Comparison of ENCODE assay signal across 1 cellular context in the genomic region with DNA sequence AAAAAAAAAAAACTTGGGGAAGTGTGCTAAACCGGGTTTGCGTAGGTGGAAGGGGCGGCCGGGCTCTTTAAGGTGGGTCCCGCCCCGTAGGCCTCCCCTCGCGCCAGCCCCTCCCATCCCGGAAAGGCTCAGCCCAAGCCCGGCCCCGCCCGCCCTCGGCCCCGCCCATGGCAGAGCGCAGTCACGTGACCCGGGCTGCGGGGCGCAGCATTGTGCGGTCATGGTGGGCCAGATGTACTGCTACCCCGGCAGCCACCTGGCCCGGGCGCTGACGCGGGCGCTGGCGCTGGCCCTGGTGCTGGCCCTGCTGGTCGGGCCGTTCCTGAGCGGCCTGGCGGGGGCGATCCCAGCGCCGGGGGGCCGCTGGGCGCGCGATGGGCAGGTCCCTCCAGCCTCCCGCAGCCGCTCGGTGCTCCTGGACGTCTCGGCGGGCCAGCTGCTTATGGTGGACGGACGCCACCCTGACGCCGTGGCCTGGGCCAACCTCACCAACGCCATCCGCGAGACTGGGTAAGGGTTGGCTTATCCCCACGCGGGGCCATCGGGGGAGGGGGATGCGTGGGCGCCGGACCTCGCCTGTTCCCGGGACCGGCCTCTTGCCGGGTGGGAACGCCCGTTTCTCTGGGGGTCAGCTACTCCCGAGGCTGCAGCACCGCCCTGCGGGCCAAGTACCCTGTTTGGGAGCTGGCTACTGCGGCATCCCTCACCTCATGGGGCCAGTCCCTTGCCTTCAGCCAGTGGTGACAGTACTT.
TF ChIP-seq lines count a peak whose summit lies in the region.

A gene with protein sequence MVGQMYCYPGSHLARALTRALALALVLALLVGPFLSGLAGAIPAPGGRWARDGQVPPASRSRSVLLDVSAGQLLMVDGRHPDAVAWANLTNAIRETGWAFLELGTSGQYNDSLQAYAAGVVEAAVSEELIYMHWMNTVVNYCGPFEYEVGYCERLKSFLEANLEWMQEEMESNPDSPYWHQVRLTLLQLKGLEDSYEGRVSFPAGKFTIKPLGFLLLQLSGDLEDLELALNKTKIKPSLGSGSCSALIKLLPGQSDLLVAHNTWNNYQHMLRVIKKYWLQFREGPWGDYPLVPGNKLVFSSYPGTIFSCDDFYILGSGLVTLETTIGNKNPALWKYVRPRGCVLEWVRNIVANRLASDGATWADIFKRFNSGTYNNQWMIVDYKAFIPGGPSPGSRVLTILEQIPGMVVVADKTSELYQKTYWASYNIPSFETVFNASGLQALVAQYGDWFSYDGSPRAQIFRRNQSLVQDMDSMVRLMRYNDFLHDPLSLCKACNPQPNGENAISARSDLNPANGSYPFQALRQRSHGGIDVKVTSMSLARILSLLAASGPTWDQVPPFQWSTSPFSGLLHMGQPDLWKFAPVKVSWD (plus strand): TSS at position 207 of the 752 bp plus-strand sequence. CDS start 14 bp downstream, at position 221.

TF ChIP-seq in GM12878, 131 proteins besides CTCF, POLR2A, EP300 and RAD21 (continued from another document and continues in another):
- TF ChIP-seq, protein P1, sequence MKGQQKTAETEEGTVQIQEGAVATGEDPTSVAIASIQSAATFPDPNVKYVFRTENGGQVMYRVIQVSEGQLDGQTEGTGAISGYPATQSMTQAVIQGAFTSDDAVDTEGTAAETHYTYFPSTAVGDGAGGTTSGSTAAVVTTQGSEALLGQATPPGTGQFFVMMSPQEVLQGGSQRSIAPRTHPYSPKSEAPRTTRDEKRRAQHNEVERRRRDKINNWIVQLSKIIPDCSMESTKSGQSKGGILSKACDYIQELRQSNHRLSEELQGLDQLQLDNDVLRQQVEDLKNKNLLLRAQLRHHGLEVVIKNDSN (IDR thresholded peaks at IDR 0.05; ENCODE audit: borderline replicate concordance, extremely low read length, insufficient read depth, low read depth, low read length) = peak; percentile 94
- TF ChIP-seq, protein P2, sequence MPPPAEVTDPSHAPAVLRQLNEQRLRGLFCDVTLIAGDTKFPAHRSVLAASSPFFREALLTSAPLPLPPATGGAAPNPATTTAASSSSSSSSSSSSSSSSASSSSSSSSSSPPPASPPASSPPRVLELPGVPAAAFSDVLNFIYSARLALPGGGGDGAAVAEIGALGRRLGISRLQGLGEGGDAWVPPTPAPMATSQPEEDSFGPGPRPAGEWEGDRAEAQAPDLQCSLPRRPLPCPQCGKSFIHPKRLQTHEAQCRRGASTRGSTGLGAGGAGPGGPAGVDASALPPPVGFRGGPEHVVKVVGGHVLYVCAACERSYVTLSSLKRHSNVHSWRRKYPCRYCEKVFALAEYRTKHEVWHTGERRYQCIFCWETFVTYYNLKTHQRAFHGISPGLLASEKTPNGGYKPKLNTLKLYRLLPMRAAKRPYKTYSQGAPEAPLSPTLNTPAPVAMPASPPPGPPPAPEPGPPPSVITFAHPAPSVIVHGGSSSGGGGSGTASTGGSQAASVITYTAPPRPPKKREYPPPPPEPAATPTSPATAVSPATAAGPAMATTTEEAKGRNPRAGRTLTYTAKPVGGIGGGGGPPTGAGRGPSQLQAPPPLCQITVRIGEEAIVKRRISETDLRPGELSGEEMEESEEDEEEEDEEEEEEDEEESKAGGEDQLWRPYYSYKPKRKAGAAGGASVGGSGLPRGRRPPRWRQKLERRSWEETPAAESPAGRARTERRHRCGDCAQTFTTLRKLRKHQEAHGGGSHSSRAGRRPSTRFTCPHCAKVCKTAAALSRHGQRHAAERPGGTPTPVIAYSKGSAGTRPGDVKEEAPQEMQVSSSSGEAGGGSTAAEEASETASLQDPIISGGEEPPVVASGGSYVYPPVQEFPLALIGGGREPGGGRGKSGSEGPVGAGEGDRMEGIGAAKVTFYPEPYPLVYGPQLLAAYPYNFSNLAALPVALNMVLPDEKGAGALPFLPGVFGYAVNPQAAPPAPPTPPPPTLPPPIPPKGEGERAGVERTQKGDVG (CRISPR knock-in tag; IDR thresholded peaks at IDR 0.05) = peak; percentile 87; the same call in 1 of the 2 replicates
- no peak for TF ChIP-seq HDAC6 (IDR thresholded peaks at IDR 0.05; ENCODE audit: unreplicated experiment)
- TF ChIP-seq HDAC2 (IDR thresholded peaks at IDR 0.05) = no peak
- no peak for TF ChIP-seq STAT1 (conservative IDR thresholded peaks at IDR 0.05)
- TF ChIP-seq JUND (IDR thresholded peaks at IDR 0.05; ENCODE audit: low read depth, low read length) = no peak
- TF ChIP-seq MTA2 (IDR thresholded peaks at IDR 0.05; ENCODE audit: low read depth) = no peak
- TF ChIP-seq TCF3 (IDR thresholded peaks at IDR 0.05; ENCODE audit: borderline replicate concordance, insufficient read depth, low read depth, low read length) = peak; percentile 89
- peak; percentile 9; the same call in 1 of the 2 replicates for TF ChIP-seq TAF1 (IDR thresholded peaks at IDR 0.05; ENCODE audit: borderline replicate concordance, low read depth, low read length)
- TF ChIP-seq, protein P3, sequence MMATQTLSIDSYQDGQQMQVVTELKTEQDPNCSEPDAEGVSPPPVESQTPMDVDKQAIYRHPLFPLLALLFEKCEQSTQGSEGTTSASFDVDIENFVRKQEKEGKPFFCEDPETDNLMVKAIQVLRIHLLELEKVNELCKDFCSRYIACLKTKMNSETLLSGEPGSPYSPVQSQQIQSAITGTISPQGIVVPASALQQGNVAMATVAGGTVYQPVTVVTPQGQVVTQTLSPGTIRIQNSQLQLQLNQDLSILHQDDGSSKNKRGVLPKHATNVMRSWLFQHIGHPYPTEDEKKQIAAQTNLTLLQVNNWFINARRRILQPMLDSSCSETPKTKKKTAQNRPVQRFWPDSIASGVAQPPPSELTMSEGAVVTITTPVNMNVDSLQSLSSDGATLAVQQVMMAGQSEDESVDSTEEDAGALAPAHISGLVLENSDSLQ (IDR thresholded peaks at IDR 0.05) = no peak
- peak; percentile 62; the same call in 1 of the 2 replicates for TF ChIP-seq RB1 (IDR thresholded peaks at IDR 0.05; ENCODE audit: borderline replicate concordance)
- no peak for TF ChIP-seq RELA (IDR thresholded peaks at IDR 0.05; ENCODE audit: borderline replicate concordance, partially characterized antibody)
- no peak for TF ChIP-seq IRF4 (IDR thresholded peaks at IDR 0.05; ENCODE audit: low read depth, low read length)
- TF ChIP-seq ATF7 (IDR thresholded peaks at IDR 0.05; ENCODE audit: low read depth) = no peak; the same call in 1 of the 2 replicates
- TF ChIP-seq, protein P4, sequence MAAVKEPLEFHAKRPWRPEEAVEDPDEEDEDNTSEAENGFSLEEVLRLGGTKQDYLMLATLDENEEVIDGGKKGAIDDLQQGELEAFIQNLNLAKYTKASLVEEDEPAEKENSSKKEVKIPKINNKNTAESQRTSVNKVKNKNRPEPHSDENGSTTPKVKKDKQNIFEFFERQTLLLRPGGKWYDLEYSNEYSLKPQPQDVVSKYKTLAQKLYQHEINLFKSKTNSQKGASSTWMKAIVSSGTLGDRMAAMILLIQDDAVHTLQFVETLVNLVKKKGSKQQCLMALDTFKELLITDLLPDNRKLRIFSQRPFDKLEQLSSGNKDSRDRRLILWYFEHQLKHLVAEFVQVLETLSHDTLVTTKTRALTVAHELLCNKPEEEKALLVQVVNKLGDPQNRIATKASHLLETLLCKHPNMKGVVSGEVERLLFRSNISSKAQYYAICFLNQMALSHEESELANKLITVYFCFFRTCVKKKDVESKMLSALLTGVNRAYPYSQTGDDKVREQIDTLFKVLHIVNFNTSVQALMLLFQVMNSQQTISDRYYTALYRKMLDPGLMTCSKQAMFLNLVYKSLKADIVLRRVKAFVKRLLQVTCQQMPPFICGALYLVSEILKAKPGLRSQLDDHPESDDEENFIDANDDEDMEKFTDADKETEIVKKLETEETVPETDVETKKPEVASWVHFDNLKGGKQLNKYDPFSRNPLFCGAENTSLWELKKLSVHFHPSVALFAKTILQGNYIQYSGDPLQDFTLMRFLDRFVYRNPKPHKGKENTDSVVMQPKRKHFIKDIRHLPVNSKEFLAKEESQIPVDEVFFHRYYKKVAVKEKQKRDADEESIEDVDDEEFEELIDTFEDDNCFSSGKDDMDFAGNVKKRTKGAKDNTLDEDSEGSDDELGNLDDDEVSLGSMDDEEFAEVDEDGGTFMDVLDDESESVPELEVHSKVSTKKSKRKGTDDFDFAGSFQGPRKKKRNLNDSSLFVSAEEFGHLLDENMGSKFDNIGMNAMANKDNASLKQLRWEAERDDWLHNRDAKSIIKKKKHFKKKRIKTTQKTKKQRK (IDR thresholded peaks at IDR 0.05; ENCODE audit: low read depth, low read length) = no peak
- TF ChIP-seq POLR2AphosphoS2 (IDR thresholded peaks at IDR 0.05; ENCODE audit: low read depth, low read length) = no peak
- no peak for TF ChIP-seq JUNB (IDR thresholded peaks at IDR 0.05)
- TF ChIP-seq NR2C2 (IDR thresholded peaks at IDR 0.05; ENCODE audit: borderline replicate concordance, control insufficient read depth, insufficient read length, low read depth) = no peak
- TF ChIP-seq SUZ12 (IDR thresholded peaks at IDR 0.05; ENCODE audit: unreplicated experiment) = no peak
- no peak for TF ChIP-seq TBL1XR1 (IDR thresholded peaks at IDR 0.05; ENCODE audit: low read depth, low read length)
- no peak for TF ChIP-seq NRF1 (conservative IDR thresholded peaks at IDR 0.05; ENCODE audit: low read depth, low read length)
- no peak for TF ChIP-seq SMAD5 (IDR thresholded peaks at IDR 0.05; ENCODE audit: low read depth)
- TF ChIP-seq CBX5 (IDR thresholded peaks at IDR 0.05; ENCODE audit: low read depth) = no peak
- TF ChIP-seq ZBED1 (IDR thresholded peaks at IDR 0.05; ENCODE audit: borderline replicate concordance) = no peak
- TF ChIP-seq PAX5 (IDR thresholded peaks at IDR 0.05; ENCODE audit: borderline replicate concordance, low read depth, low read length) = no peak
- TF ChIP-seq, protein P5, sequence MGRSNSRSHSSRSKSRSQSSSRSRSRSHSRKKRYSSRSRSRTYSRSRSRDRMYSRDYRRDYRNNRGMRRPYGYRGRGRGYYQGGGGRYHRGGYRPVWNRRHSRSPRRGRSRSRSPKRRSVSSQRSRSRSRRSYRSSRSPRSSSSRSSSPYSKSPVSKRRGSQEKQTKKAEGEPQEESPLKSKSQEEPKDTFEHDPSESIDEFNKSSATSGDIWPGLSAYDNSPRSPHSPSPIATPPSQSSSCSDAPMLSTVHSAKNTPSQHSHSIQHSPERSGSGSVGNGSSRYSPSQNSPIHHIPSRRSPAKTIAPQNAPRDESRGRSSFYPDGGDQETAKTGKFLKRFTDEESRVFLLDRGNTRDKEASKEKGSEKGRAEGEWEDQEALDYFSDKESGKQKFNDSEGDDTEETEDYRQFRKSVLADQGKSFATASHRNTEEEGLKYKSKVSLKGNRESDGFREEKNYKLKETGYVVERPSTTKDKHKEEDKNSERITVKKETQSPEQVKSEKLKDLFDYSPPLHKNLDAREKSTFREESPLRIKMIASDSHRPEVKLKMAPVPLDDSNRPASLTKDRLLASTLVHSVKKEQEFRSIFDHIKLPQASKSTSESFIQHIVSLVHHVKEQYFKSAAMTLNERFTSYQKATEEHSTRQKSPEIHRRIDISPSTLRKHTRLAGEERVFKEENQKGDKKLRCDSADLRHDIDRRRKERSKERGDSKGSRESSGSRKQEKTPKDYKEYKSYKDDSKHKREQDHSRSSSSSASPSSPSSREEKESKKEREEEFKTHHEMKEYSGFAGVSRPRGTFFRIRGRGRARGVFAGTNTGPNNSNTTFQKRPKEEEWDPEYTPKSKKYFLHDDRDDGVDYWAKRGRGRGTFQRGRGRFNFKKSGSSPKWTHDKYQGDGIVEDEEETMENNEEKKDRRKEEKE (IDR thresholded peaks at IDR 0.05) = no peak
- TF ChIP-seq, protein P6, sequence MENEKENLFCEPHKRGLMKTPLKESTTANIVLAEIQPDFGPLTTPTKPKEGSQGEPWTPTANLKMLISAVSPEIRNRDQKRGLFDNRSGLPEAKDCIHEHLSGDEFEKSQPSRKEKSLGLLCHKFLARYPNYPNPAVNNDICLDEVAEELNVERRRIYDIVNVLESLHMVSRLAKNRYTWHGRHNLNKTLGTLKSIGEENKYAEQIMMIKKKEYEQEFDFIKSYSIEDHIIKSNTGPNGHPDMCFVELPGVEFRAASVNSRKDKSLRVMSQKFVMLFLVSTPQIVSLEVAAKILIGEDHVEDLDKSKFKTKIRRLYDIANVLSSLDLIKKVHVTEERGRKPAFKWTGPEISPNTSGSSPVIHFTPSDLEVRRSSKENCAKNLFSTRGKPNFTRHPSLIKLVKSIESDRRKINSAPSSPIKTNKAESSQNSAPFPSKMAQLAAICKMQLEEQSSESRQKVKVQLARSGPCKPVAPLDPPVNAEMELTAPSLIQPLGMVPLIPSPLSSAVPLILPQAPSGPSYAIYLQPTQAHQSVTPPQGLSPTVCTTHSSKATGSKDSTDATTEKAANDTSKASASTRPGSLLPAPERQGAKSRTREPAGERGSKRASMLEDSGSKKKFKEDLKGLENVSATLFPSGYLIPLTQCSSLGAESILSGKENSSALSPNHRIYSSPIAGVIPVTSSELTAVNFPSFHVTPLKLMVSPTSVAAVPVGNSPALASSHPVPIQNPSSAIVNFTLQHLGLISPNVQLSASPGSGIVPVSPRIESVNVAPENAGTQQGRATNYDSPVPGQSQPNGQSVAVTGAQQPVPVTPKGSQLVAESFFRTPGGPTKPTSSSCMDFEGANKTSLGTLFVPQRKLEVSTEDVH (IDR thresholded peaks at IDR 0.05; ENCODE audit: low read depth, partially characterized antibody) = no peak
- TF ChIP-seq, protein P7, sequence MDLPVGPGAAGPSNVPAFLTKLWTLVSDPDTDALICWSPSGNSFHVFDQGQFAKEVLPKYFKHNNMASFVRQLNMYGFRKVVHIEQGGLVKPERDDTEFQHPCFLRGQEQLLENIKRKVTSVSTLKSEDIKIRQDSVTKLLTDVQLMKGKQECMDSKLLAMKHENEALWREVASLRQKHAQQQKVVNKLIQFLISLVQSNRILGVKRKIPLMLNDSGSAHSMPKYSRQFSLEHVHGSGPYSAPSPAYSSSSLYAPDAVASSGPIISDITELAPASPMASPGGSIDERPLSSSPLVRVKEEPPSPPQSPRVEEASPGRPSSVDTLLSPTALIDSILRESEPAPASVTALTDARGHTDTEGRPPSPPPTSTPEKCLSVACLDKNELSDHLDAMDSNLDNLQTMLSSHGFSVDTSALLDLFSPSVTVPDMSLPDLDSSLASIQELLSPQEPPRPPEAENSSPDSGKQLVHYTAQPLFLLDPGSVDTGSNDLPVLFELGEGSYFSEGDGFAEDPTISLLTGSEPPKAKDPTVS (IDR thresholded peaks at IDR 0.05; ENCODE audit: low read depth, low read length) = no peak
- TF ChIP-seq, protein P8, sequence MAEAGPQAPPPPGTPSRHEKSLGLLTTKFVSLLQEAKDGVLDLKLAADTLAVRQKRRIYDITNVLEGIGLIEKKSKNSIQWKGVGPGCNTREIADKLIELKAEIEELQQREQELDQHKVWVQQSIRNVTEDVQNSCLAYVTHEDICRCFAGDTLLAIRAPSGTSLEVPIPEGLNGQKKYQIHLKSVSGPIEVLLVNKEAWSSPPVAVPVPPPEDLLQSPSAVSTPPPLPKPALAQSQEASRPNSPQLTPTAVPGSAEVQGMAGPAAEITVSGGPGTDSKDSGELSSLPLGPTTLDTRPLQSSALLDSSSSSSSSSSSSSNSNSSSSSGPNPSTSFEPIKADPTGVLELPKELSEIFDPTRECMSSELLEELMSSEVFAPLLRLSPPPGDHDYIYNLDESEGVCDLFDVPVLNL (IDR thresholded peaks at IDR 0.05; ENCODE audit: low read depth, low read length) = no peak
- TF ChIP-seq EZH2 (IDR thresholded peaks at IDR 0.05; ENCODE audit: borderline replicate concordance, control insufficient read depth, low read depth, low read length) = no peak
- TF ChIP-seq, protein P9, sequence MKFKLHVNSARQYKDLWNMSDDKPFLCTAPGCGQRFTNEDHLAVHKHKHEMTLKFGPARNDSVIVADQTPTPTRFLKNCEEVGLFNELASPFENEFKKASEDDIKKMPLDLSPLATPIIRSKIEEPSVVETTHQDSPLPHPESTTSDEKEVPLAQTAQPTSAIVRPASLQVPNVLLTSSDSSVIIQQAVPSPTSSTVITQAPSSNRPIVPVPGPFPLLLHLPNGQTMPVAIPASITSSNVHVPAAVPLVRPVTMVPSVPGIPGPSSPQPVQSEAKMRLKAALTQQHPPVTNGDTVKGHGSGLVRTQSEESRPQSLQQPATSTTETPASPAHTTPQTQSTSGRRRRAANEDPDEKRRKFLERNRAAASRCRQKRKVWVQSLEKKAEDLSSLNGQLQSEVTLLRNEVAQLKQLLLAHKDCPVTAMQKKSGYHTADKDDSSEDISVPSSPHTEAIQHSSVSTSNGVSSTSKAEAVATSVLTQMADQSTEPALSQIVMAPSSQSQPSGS (IDR thresholded peaks at IDR 0.05; ENCODE audit: low read length) = no peak
